Comparison of ENCODE assay signal across 17 cellular contexts in the genomic region with DNA sequence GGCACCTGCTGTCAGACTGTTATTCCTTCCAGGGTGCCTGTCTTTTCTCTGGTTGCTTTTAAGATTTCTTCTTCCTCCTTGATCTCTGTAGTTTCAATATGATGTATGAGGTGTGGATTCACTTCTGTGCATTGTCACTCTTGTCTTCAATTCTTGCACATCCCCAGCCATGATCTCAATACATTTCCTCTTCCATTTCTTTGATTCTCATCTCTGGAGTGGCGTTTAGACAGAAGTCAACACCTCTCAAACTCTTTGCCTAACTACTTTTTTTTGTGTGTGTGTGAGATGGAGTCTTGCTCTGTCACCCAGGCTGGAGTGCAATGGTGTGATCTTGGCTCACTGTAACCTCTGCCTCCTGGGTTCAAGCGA.
DNase-seq lines count a peak whose midpoint lies in the region; ATAC-seq lines count a peak whose summit lies in the region.
"Had no signal": no experiment of that assay in that cellular context is flagged by ENCODE, and none has a peak within 500 bp of the region (broad histone marks: within the 10 kb centered on the region; RNA-seq: fewer than 3 reads in every experiment).

No MANE protein-coding gene starts in this region.

- H3K4me1 Mint-ChIP-seq in activated CD4-positive, alpha-beta T cell treated with anti-CD3 and anti-CD28 coated beads for 36 hours, result peaks cover 11% of the 10 kb centered on the region
- H3K4me1 Mint-ChIP-seq in activated T-helper 17 cell treated with anti-CD3 and anti-CD28 coated beads, Interleukin-2, amount 50 U/mL, for 72 hours, result peaks cover 3% of the 10 kb centered on the region
- H3K4me1 Mint-ChIP-seq: B cell had no signal

- H3K36me3 Mint-ChIP-seq in activated CD4-positive, alpha-beta T cell treated with anti-CD3 and anti-CD28 coated beads for 36 hours (ENCODE audit: low read depth), result no peaks in the 10 kb centered on the region
- H3K36me3 Mint-ChIP-seq in activated naive CD4-positive, alpha-beta T cell treated with anti-CD3 and anti-CD28 coated beads, Interleukin-2, amount 50 U/mL, for 72 hours, result no peaks in the 10 kb centered on the region
- no peaks in the 10 kb centered on the region for H3K36me3 Mint-ChIP-seq in activated T-helper 17 cell treated with anti-CD3 and anti-CD28 coated beads, Interleukin-2, amount 50 U/mL, for 72 hours (ENCODE audit: low read depth)
- H3K36me3 Mint-ChIP-seq: CD8-positive, alpha-beta T cell had no signal

- no peak overlapping the region for H3K27ac Mint-ChIP-seq in activated CD4-positive, alpha-beta T cell treated with anti-CD3 and anti-CD28 coated beads for 36 hours
- H3K27ac Mint-ChIP-seq in activated naive CD4-positive, alpha-beta T cell treated with anti-CD3 and anti-CD28 coated beads, Interleukin-2, amount 50 U/mL, for 72 hours, result no peak overlapping the region
- no peak overlapping the region for H3K27ac Mint-ChIP-seq in activated T-helper 17 cell treated with anti-CD3 and anti-CD28 coated beads, Interleukin-2, amount 50 U/mL, for 72 hours
- H3K27ac Mint-ChIP-seq: B cell; CD4-positive, alpha-beta T cell; CD8-positive, alpha-beta T cell had no signal

- peaks cover 8% of the 10 kb centered on the region for H3K27me3 Mint-ChIP-seq in activated CD4-positive, alpha-beta T cell treated with anti-CD3 and anti-CD28 coated beads for 36 hours
- peaks cover 30% of the 10 kb centered on the region for H3K27me3 Mint-ChIP-seq in activated T-helper 17 cell treated with anti-CD3 and anti-CD28 coated beads, Interleukin-2, amount 50 U/mL, for 72 hours

- no peaks in the 10 kb centered on the region for H3K27me3 ChIP-seq in H7 (ENCODE audit: control insufficient read depth, insufficient read depth, low read length)
- H3K27me3 ChIP-seq: BLaER1 treated with 17β-estradiol and CSF1 and Interleukin-3, amounts not matched to agents 10 nM and 100 nM had no signal

- H3K9me3 Mint-ChIP-seq in activated CD4-positive, alpha-beta T cell treated with anti-CD3 and anti-CD28 coated beads for 36 hours (ENCODE audit: low read depth), result no peaks in the 10 kb centered on the region
- no peaks in the 10 kb centered on the region for H3K9me3 Mint-ChIP-seq in activated naive CD4-positive, alpha-beta T cell treated with anti-CD3 and anti-CD28 coated beads, Interleukin-2, amount 50 U/mL, for 72 hours
- no peaks in the 10 kb centered on the region for H3K9me3 Mint-ChIP-seq in activated T-helper 17 cell treated with anti-CD3 and anti-CD28 coated beads, Interleukin-2, amount 50 U/mL, for 72 hours
- H3K9me3 Mint-ChIP-seq: CD4-positive, alpha-beta T cell; CD8-positive, alpha-beta T cell had no signal

- ATAC-seq in activated CD4-positive, alpha-beta T cell treated with anti-CD3 and anti-CD28 coated beads for 36 hours, result peak; percentile 80
- peak; percentile 34 to 89 for ATAC-seq in activated naive CD4-positive, alpha-beta T cell treated with anti-CD3 and anti-CD28 coated beads, Interleukin-2, amount 50 U/mL, for 72 hours
- peak; percentile 40 for ATAC-seq in activated T-helper 17 cell treated with anti-CD3 and anti-CD28 coated beads, Interleukin-2, amount 50 U/mL, for 72 hours (replicated peaks)
- ATAC-seq: A549; CD8-positive, alpha-beta T cell; GM12878 had no signal

- no peaks in the 10 kb centered on the region for H3K36me3 ChIP-seq in H7 (replicated peaks; ENCODE audit: control insufficient read depth, insufficient read depth, low read length)
- H3K36me3 ChIP-seq: BLaER1 treated with 17β-estradiol and CSF1 and Interleukin-3, amounts not matched to agents 10 nM and 100 nM had no signal

- H3K4me3 Mint-ChIP-seq in activated CD4-positive, alpha-beta T cell treated with anti-CD3 and anti-CD28 coated beads for 36 hours, result no peak overlapping the region
- H3K4me3 Mint-ChIP-seq in activated T-helper 17 cell treated with anti-CD3 and anti-CD28 coated beads, Interleukin-2, amount 50 U/mL, for 72 hours, result no peak overlapping the region
- H3K4me3 Mint-ChIP-seq: B cell; CD4-positive, alpha-beta T cell; CD8-positive, alpha-beta T cell had no signal

- H3K4me3 ChIP-seq in H7 (ENCODE audit: insufficient read depth, low read depth, low read length), result no peak overlapping the region
- H3K4me3 ChIP-seq: A549; BLaER1 treated with 17β-estradiol and CSF1 and Interleukin-3, amounts not matched to agents 10 nM and 100 nM; GM12878 had no signal

- CTCF ChIA-PET in activated CD4-positive, alpha-beta T cell treated with anti-CD3 and anti-CD28 coated beads for 36 hours (lab: Charles Lee), result interaction anchor here (1.2 kb wide), 1 partner anchor 28 kb away, joined by 3 read pairs; no protein-coding TSS in a partner anchor

- intact Hi-C loops in activated CD4-positive, alpha-beta T cell treated with anti-CD3 and anti-CD28 coated beads for 36 hours (cut with DNase I, micrococcal nuclease), result no loop called here

- DNase-seq in activated CD4-positive, alpha-beta T cell treated with anti-CD3 and anti-CD28 coated beads for 36 hours, result no peak
- DNase-seq in activated CD4-positive, alpha-beta T cell treated with anti-CD3 and anti-CD28 coated beads, Interleukin-2, amount 50 U/mL, for 48 hours, result no peak
- no peak for DNase-seq in activated naive CD4-positive, alpha-beta T cell treated with anti-CD3 and anti-CD28 coated beads, Interleukin-2, amount 50 U/mL, for 72 hours (ENCODE audit: low spot score in 2 of 2)
- no peak for DNase-seq in activated naive CD4-positive, alpha-beta T cell (lab: John Stamatoyannopoulos, UW)
- DNase-seq in H7, result no peak
- DNase-seq: AML-193; Caco-2; Calu3; CD4-positive, alpha-beta T cell; DMS79 treated with DMSO at 0.1 percent for 48 hours; GF-D8 had no signal

- POLR2A ChIA-PET in activated CD4-positive, alpha-beta T cell treated with anti-CD3 and anti-CD28 coated beads for 36 hours (lab: Charles Lee), result no interaction called here
